In the genomic region with DNA sequence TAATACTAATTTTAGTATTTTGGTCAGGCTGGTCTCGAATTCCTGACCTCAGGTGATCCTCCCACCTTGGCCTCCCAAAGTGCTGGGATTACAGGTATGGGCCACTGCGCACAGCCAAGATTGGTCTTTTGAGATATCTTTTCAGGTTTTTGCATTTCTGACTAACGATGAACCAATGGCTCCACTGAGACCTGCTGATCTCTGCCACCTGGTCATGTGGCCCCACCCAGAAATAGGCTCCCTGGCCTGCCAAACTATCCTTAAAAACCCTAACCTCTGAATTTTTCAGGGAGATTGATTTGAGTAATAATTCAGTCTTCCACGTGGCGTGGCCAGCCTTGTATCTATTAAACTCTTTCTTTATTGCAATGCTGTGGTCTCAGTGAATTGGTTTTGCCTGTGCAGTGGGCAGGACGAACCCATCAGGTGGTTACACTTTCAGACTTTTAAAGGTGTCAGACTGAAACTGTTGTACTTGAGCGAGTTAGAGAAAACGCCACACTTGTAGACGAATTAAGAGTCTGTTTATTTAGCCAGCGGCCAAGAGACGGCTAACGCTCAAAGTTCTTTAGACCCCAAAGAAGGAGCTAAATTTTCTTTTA, we compare ENCODE assay signal across 13 cellular contexts.
DNase-seq lines count a peak whose midpoint lies in the region; ATAC-seq and TF ChIP-seq lines count a peak whose summit lies in the region.
"Had no signal": no experiment of that assay in that cellular context is flagged by ENCODE, and none has a peak within 500 bp of the region (broad histone marks: within the 10 kb centered on the region; RNA-seq: fewer than 3 reads in every experiment).

No MANE protein-coding gene starts in this region.

- no peak for DNase-seq in GM23338 (ENCODE audit: low spot score)
- no peak for DNase-seq in memory B cell (ENCODE audit: low spot score in 2 of 2)
- DNase-seq in ecto neural progenitor cell (ENCODE audit: low spot score) = no peak
- no peak for DNase-seq in stimulated activated CD4-positive, alpha-beta T cell treated with anti-CD3 and anti-CD28 coated beads, Interleukin-12 subunit alpha, Interleukin-12 subunit beta, amount 100 ng/mL, for 4 hours
- no peak for DNase-seq in HCEC 1CT
- no peak for DNase-seq in activated CD4-positive, alpha-beta T cell treated with anti-CD3 and anti-CD28 coated beads, Interleukin-2, amount 50 U/mL, for 4 hours
- DNase-seq: activated CD4-positive, alpha-beta T cell treated with anti-CD3 and anti-CD28 coated beads for 36 hours; activated naive CD8-positive, alpha-beta T cell treated with anti-CD3 and anti-CD28 coated beads, Interleukin-2, amount 10 ng/mL, durations not matched to agents 7 days and 5 days; natural killer cell; NCI-H1694 treated with DMSO at 0.1 percent for 48 hours; stimulated activated naive CD8-positive, alpha-beta T cell treated with anti-CD3 and anti-CD28 coated beads, Interleukin-15, amount 100 ng/mL, for 72 hours had no signal

- H3K27ac Mint-ChIP-seq in GM23338 (peak overlapping the region; percentile 99), memory B cell (peak overlapping the region; percentile 93)
- H3K27ac Mint-ChIP-seq: activated CD4-positive, alpha-beta T cell treated with anti-CD3 and anti-CD28 coated beads for 36 hours; activated naive CD8-positive, alpha-beta T cell treated with anti-CD3 and anti-CD28 coated beads, Interleukin-2, amount 10 ng/mL, durations not matched to agents 7 days and 5 days; natural killer cell; stimulated activated naive CD8-positive, alpha-beta T cell treated with anti-CD3 and anti-CD28 coated beads, Interleukin-15, amount 100 ng/mL, for 72 hours had no signal

- H3K27ac ChIP-seq in GM23338 (ENCODE audit: low read depth) = peak overlapping the region; percentile 97

- no peaks in the 10 kb centered on the region for H3K79me2 ChIP-seq in GM23338 (replicated peaks; ENCODE audit: insufficient read depth)

- H3K4me1 ChIP-seq in GM23338 (ENCODE audit: insufficient read depth) = peaks cover 32% of the 10 kb centered on the region

- TF ChIP-seq CTCF in GM23338 (conservative IDR thresholded peaks at IDR 0.05; ENCODE audit: low read depth in 2 of 2) = no peak

- peaks cover 14% of the 10 kb centered on the region; the same call in 1 of the 2 replicates for H3F3A ChIP-seq in GM23338 (replicated peaks; ENCODE audit: low read depth)

- no peaks in the 10 kb centered on the region for H3K36me3 ChIP-seq in GM23338 (ENCODE audit: insufficient read depth)

- H3K4me3 ChIP-seq in GM23338 = peak overlapping the region; percentile 11; the same call in 1 of the 2 replicates

- H3K4me3 Mint-ChIP-seq in GM23338 (no peak overlapping the region), memory B cell (peak overlapping the region; percentile 67)
- H3K4me3 Mint-ChIP-seq: activated CD4-positive, alpha-beta T cell treated with anti-CD3 and anti-CD28 coated beads for 36 hours; activated naive CD8-positive, alpha-beta T cell treated with anti-CD3 and anti-CD28 coated beads, Interleukin-2, amount 10 ng/mL, durations not matched to agents 7 days and 5 days; natural killer cell; stimulated activated naive CD8-positive, alpha-beta T cell treated with anti-CD3 and anti-CD28 coated beads, Interleukin-15, amount 100 ng/mL, for 72 hours had no signal

- H2AFZ ChIP-seq in GM23338 = no peak overlapping the region

- H3K4me1 Mint-ChIP-seq in GM23338 = peaks cover 53% of the 10 kb centered on the region
- H3K4me1 Mint-ChIP-seq in memory B cell = peaks cover 30% of the 10 kb centered on the region
- H3K4me1 Mint-ChIP-seq: activated CD4-positive, alpha-beta T cell treated with anti-CD3 and anti-CD28 coated beads for 36 hours; activated naive CD8-positive, alpha-beta T cell treated with anti-CD3 and anti-CD28 coated beads, Interleukin-2, amount 10 ng/mL, durations not matched to agents 7 days and 5 days; natural killer cell; stimulated activated naive CD8-positive, alpha-beta T cell treated with anti-CD3 and anti-CD28 coated beads, Interleukin-15, amount 100 ng/mL, for 72 hours had no signal

- H3K9me3 Mint-ChIP-seq in GM23338 = peaks cover 34% of the 10 kb centered on the region
- no peaks in the 10 kb centered on the region for H3K9me3 Mint-ChIP-seq in memory B cell
- H3K9me3 Mint-ChIP-seq: activated naive CD8-positive, alpha-beta T cell treated with anti-CD3 and anti-CD28 coated beads, Interleukin-2, amount 10 ng/mL, durations not matched to agents 7 days and 5 days; natural killer cell; stimulated activated naive CD8-positive, alpha-beta T cell treated with anti-CD3 and anti-CD28 coated beads, Interleukin-15, amount 100 ng/mL, for 72 hours had no signal

- H3K36me3 Mint-ChIP-seq in GM23338 (ENCODE audit: low read depth) (peaks cover 36% of the 10 kb centered on the region), memory B cell (peaks cover 1% of the 10 kb centered on the region)
- H3K36me3 Mint-ChIP-seq: activated naive CD8-positive, alpha-beta T cell treated with anti-CD3 and anti-CD28 coated beads, Interleukin-2, amount 10 ng/mL, durations not matched to agents 7 days and 5 days; natural killer cell had no signal

- peaks cover 1% of the 10 kb centered on the region; the same call in 1 of the 2 replicates for H3K9me2 ChIP-seq in GM23338 (ENCODE audit: insufficient read depth)

- H3K27me3 ChIP-seq in GM23338 (ENCODE audit: insufficient read depth) = no peaks in the 10 kb centered on the region

- ATAC-seq in GM18909 (IDR thresholded peaks at IDR 0.05; ENCODE audit: poor library complexity, unreplicated experiment) (peak; percentile 80), GM23338 (no peak), HG03378 (IDR thresholded peaks at IDR 0.05; ENCODE audit: unreplicated experiment) (peak; percentile 79), memory B cell (ENCODE audit: low read depth) (peak; percentile 48)
- ATAC-seq: activated CD4-positive, alpha-beta T cell treated with anti-CD3 and anti-CD28 coated beads for 36 hours; natural killer cell; stimulated activated naive CD8-positive, alpha-beta T cell treated with anti-CD3 and anti-CD28 coated beads, Interleukin-15, amount 100 ng/mL, for 72 hours had no signal

- H3K27me3 Mint-ChIP-seq in GM23338 (ENCODE audit: insufficient read depth, low read depth, poor library complexity) = peaks cover 18% of the 10 kb centered on the region
- peaks cover 6% of the 10 kb centered on the region for H3K27me3 Mint-ChIP-seq in memory B cell

- peak overlapping the region; percentile 31 for H3K4me2 ChIP-seq in GM23338

- no peaks in the 10 kb centered on the region for H4K20me1 ChIP-seq in GM23338 (replicated peaks; ENCODE audit: insufficient read depth)

TF ChIP-seq in GM23338, 12 proteins besides CTCF, POLR2A, EP300 and RAD21:
- TF ChIP-seq, protein P1, sequence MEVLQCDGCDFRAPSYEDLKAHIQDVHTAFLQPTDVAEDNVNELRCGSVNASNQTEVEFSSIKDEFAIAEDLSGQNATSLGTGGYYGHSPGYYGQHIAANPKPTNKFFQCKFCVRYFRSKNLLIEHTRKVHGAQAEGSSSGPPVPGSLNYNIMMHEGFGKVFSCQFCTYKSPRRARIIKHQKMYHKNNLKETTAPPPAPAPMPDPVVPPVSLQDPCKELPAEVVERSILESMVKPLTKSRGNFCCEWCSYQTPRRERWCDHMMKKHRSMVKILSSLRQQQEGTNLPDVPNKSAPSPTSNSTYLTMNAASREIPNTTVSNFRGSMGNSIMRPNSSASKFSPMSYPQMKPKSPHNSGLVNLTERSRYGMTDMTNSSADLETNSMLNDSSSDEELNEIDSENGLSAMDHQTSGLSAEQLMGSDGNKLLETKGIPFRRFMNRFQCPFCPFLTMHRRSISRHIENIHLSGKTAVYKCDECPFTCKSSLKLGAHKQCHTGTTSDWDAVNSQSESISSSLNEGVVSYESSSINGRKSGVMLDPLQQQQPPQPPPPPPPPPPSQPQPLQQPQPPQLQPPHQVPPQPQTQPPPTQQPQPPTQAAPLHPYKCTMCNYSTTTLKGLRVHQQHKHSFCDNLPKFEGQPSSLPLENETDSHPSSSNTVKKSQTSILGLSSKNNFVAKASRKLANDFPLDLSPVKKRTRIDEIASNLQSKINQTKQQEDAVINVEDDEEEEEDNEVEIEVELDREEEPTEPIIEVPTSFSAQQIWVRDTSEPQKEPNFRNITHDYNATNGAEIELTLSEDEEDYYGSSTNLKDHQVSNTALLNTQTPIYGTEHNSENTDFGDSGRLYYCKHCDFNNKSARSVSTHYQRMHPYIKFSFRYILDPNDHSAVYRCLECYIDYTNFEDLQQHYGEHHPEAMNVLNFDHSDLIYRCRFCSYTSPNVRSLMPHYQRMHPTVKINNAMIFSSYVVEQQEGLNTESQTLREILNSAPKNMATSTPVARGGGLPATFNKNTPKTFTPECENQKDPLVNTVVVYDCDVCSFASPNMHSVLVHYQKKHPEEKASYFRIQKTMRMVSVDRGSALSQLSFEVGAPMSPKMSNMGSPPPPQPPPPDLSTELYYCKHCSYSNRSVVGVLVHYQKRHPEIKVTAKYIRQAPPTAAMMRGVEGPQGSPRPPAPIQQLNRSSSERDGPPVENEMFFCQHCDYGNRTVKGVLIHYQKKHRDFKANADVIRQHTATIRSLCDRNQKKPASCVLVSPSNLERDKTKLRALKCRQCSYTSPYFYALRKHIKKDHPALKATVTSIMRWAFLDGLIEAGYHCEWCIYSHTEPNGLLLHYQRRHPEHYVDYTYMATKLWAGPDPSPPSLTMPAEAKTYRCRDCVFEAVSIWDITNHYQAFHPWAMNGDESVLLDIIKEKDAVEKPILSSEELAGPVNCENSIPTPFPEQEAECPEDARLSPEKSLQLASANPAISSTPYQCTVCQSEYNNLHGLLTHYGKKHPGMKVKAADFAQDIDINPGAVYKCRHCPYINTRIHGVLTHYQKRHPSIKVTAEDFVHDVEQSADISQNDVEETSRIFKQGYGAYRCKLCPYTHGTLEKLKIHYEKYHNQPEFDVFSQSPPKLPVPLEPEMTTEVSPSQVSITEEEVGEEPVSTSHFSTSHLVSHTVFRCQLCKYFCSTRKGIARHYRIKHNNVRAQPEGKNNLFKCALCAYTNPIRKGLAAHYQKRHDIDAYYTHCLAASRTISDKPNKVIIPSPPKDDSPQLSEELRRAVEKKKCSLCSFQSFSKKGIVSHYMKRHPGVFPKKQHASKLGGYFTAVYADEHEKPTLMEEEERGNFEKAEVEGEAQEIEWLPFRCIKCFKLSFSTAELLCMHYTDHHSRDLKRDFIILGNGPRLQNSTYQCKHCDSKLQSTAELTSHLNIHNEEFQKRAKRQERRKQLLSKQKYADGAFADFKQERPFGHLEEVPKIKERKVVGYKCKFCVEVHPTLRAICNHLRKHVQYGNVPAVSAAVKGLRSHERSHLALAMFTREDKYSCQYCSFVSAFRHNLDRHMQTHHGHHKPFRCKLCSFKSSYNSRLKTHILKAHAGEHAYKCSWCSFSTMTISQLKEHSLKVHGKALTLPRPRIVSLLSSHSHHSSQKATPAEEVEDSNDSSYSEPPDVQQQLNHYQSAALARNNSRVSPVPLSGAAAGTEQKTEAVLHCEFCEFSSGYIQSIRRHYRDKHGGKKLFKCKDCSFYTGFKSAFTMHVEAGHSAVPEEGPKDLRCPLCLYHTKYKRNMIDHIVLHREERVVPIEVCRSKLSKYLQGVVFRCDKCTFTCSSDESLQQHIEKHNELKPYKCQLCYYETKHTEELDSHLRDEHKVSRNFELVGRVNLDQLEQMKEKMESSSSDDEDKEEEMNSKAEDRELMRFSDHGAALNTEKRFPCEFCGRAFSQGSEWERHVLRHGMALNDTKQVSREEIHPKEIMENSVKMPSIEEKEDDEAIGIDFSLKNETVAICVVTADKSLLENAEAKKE (CRISPR knock-in tag; IDR thresholded peaks at IDR 0.05) = no peak
- TF ChIP-seq POLR2AphosphoS5 (IDR thresholded peaks at IDR 0.05; ENCODE audit: low read depth) = 0 out of 2 replicates have a peak, but pooled peaks have one; percentile 3
